8 cellular contexts compared by ENCODE assay signal in the genomic region with DNA sequence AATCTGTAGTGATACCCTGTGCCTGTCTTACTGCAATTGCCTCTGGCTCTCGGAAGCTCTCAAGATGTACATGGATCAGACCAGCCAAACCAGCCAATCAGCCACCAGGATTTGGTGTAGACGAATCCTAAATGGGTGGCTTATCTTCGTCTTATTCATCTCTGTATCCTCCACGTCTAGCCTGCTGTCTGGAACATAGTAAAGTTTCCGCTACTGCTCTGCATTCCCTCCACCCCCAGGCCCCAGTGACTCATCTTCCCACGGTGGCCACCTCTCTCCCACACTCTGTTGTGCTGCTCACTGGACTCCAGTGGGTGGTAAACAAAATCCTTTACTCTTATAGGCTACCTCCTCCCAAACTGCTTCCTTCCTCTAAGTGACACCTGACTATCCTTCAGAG. TPM values are rescaled to one million over a fixed set of nuclear protein-coding genes. Genes with fewer than 3 reads are reported as not detected.
DNase-seq lines count a peak whose midpoint lies in the region; ATAC-seq and TF ChIP-seq lines count a peak whose summit lies in the region.

No MANE protein-coding gene starts in this region.

- H3K9me3 ChIP-seq in mammary epithelial cell (replicated peaks; ENCODE audit: insufficient read depth, low read length): no peaks in the 10 kb centered on the region
- no peaks in the 10 kb centered on the region for H3K9me3 ChIP-seq in parathyroid adenoma (ENCODE audit: control insufficient read depth, low read length)

- H2AFZ ChIP-seq in mammary epithelial cell (ENCODE audit: low read depth, low read length) (no peak overlapping the region), parathyroid adenoma (no peak overlapping the region)

- ATAC-seq in WTC11 (no peak), HG02763 (IDR thresholded peaks at IDR 0.05; ENCODE audit: unreplicated experiment) (no peak)

- H3K79me2 ChIP-seq in mammary epithelial cell (ENCODE audit: insufficient read depth, low read length) (no peaks in the 10 kb centered on the region), parathyroid adenoma (no peaks in the 10 kb centered on the region)

- CTCF ChIA-PET in WTC11 (lab: Charles Lee) (interaction anchor here (1.7 kb wide), 1 partner anchor 74 kb away, joined by 16 read pairs; no protein-coding TSS in a partner anchor), mammary epithelial cell (lab: Charles Lee; ENCODE audit: low non-redundant PET) (no interaction called here)

- peaks cover 25% of the 10 kb centered on the region for H3K36me3 Mint-ChIP-seq in WTC11

- no TSS peak for BruUV-seq in mammary epithelial cell (replicated peaks; lab: Mats Ljungman, UMichigan)

- H3K27me3 ChIP-seq in mammary epithelial cell (ENCODE audit: insufficient read depth, low read length) (no peaks in the 10 kb centered on the region), parathyroid adenoma (ENCODE audit: control insufficient read depth, insufficient read depth, low read length) (no peaks in the 10 kb centered on the region)

- H3K4me3 ChIP-seq in mammary epithelial cell (replicated peaks in 1 of 3; ENCODE audit: insufficient read depth in 1 of 3, low read depth in 2 of 3, low read length in 3 of 3) (no peak overlapping the region), parathyroid adenoma (ENCODE audit: low read depth, low read length) (no peak overlapping the region)

- no peaks in the 10 kb centered on the region for H4K20me1 ChIP-seq in mammary epithelial cell (ENCODE audit: insufficient read depth, low read length)

- H3K27ac Mint-ChIP-seq in WTC11: peak overlapping the region; percentile 35; the same call in 1 of the 2 replicates

- intact Hi-C loops in mammary epithelial cell (cut with micrococcal nuclease): no loop called here

- TF ChIP-seq CTCF in WTC11 (IDR thresholded peaks at IDR 0.05) (no peak), mammary epithelial cell (conservative IDR thresholded peaks at IDR 0.05 in 1 of 2, IDR thresholded peaks at IDR 0.05 in 1 of 2; ENCODE audit: extremely low read depth in 1 of 2, insufficient read depth in 1 of 2, low read depth in 1 of 2, low read length in 2 of 2) (no peak), parathyroid adenoma (IDR thresholded peaks at IDR 0.05) (no peak)

- H3K36me3 ChIP-seq in mammary epithelial cell (ENCODE audit: insufficient read depth, low read length): no peaks in the 10 kb centered on the region
- no peaks in the 10 kb centered on the region for H3K36me3 ChIP-seq in parathyroid adenoma (ENCODE audit: control insufficient read depth, insufficient read depth, low read length)

- POLR2A ChIA-PET in WTC11 (lab: Charles Lee): no interaction called here

- peaks cover 10% of the 10 kb centered on the region for H3K4me1 ChIP-seq in mammary epithelial cell (ENCODE audit: insufficient read depth, low read length)
- peaks cover 21% of the 10 kb centered on the region for H3K4me1 ChIP-seq in parathyroid adenoma

- no peaks in the 10 kb centered on the region for H3K27me3 Mint-ChIP-seq in WTC11 (ENCODE audit: low read depth)

- H3K4me3 Mint-ChIP-seq in WTC11: no peak overlapping the region

- in situ Hi-C loops in mammary epithelial cell (cut with MboI; ENCODE audit: low sequenced_read_pairs in 2 of 2): no loop called here

- WGBS in mammary epithelial cell (ENCODE audit: low coverage, missing lambda C conversion rate): 25% methylated on average over 6 of the region's 6 CpGs

- peaks cover 19% of the 10 kb centered on the region for H3K4me1 Mint-ChIP-seq in WTC11

- no peaks in the 10 kb centered on the region for H3K9me3 Mint-ChIP-seq in WTC11

- H3K9ac ChIP-seq in mammary epithelial cell (ENCODE audit: insufficient read depth, low read length) (no peak overlapping the region), parathyroid adenoma (no peak overlapping the region)

- peak; percentile 78 for DNase-seq in EL
- DNase-seq in WTC11 (ENCODE audit: low spot score): no peak
- DNase-seq in mammary epithelial cell: peak; percentile 67
- no peak for DNase-seq in mesenteric fat pad (ENCODE audit: low spot score)
- no peak for DNase-seq in NOMO-1 treated with dmso at 0.1 percent for 144 hours (lab: John Stamatoyannopoulos, UW; ENCODE audit: unreplicated experiment)
- no peak for DNase-seq in T1000 (lab: John Stamatoyannopoulos, UW)

- dilution Hi-C loops in mammary epithelial cell (cut with HindIII; ENCODE audit: low sequenced_read_pairs): no loop called here

- H3K27ac ChIP-seq in mammary epithelial cell (ENCODE audit: insufficient read depth, low read depth, low read length) (no peak overlapping the region), parathyroid adenoma (peak overlapping the region; percentile 77)

- H3K4me2 ChIP-seq in mammary epithelial cell (ENCODE audit: insufficient read depth, low read depth, low read length) (peak overlapping the region; percentile 10), parathyroid adenoma (ENCODE audit: low read length) (no peak overlapping the region)

TF ChIP-seq in WTC11, 78 proteins besides CTCF, POLR2A, EP300 and RAD21 (continues in another document):
- TF ChIP-seq, protein P1, sequence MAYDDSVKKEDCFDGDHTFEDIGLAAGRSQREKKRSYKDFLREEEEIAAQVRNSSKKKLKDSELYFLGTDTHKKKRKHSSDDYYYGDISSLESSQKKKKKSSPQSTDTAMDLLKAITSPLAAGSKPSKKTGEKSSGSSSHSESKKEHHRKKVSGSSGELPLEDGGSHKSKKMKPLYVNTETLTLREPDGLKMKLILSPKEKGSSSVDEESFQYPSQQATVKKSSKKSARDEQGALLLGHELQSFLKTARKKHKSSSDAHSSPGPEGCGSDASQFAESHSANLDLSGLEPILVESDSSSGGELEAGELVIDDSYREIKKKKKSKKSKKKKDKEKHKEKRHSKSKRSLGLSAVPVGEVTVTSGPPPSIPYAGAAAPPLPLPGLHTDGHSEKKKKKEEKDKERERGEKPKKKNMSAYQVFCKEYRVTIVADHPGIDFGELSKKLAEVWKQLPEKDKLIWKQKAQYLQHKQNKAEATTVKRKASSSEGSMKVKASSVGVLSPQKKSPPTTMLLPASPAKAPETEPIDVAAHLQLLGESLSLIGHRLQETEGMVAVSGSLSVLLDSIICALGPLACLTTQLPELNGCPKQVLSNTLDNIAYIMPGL (CRISPR knock-in tag; IDR thresholded peaks at IDR 0.05): no peak
- TF ChIP-seq, protein P2, sequence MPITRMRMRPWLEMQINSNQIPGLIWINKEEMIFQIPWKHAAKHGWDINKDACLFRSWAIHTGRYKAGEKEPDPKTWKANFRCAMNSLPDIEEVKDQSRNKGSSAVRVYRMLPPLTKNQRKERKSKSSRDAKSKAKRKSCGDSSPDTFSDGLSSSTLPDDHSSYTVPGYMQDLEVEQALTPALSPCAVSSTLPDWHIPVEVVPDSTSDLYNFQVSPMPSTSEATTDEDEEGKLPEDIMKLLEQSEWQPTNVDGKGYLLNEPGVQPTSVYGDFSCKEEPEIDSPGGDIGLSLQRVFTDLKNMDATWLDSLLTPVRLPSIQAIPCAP (CRISPR knock-in tag; IDR thresholded peaks at IDR 0.05): no peak
- TF ChIP-seq, protein P3, sequence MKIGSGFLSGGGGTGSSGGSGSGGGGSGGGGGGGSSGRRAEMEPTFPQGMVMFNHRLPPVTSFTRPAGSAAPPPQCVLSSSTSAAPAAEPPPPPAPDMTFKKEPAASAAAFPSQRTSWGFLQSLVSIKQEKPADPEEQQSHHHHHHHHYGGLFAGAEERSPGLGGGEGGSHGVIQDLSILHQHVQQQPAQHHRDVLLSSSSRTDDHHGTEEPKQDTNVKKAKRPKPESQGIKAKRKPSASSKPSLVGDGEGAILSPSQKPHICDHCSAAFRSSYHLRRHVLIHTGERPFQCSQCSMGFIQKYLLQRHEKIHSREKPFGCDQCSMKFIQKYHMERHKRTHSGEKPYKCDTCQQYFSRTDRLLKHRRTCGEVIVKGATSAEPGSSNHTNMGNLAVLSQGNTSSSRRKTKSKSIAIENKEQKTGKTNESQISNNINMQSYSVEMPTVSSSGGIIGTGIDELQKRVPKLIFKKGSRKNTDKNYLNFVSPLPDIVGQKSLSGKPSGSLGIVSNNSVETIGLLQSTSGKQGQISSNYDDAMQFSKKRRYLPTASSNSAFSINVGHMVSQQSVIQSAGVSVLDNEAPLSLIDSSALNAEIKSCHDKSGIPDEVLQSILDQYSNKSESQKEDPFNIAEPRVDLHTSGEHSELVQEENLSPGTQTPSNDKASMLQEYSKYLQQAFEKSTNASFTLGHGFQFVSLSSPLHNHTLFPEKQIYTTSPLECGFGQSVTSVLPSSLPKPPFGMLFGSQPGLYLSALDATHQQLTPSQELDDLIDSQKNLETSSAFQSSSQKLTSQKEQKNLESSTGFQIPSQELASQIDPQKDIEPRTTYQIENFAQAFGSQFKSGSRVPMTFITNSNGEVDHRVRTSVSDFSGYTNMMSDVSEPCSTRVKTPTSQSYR (CRISPR knock-in tag; IDR thresholded peaks at IDR 0.05): no peak
- TF ChIP-seq RELA (CRISPR knock-in tag; IDR thresholded peaks at IDR 0.05; ENCODE audit: borderline replicate concordance): no peak
- TF ChIP-seq SP1 (CRISPR knock-in tag; conservative IDR thresholded peaks at IDR 0.05): no peak
- no peak for TF ChIP-seq FOXK1 (CRISPR knock-in tag; IDR thresholded peaks at IDR 0.05)
- TF ChIP-seq, protein P4, sequence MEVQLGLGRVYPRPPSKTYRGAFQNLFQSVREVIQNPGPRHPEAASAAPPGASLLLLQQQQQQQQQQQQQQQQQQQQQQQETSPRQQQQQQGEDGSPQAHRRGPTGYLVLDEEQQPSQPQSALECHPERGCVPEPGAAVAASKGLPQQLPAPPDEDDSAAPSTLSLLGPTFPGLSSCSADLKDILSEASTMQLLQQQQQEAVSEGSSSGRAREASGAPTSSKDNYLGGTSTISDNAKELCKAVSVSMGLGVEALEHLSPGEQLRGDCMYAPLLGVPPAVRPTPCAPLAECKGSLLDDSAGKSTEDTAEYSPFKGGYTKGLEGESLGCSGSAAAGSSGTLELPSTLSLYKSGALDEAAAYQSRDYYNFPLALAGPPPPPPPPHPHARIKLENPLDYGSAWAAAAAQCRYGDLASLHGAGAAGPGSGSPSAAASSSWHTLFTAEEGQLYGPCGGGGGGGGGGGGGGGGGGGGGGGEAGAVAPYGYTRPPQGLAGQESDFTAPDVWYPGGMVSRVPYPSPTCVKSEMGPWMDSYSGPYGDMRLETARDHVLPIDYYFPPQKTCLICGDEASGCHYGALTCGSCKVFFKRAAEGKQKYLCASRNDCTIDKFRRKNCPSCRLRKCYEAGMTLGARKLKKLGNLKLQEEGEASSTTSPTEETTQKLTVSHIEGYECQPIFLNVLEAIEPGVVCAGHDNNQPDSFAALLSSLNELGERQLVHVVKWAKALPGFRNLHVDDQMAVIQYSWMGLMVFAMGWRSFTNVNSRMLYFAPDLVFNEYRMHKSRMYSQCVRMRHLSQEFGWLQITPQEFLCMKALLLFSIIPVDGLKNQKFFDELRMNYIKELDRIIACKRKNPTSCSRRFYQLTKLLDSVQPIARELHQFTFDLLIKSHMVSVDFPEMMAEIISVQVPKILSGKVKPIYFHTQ (CRISPR knock-in tag; IDR thresholded peaks at IDR 0.05): no peak

RNA-seq across cellular contexts. Expression of a gene that starts 37.8 kb away (rescaled TPM):
- total RNA-seq in WTC11 (2021) (52.1 to 62.9 TPM (median 53.6 TPM) in 3 replicates), mammary epithelial cell (10 to 100 TPM in 1 of 2 donors, 1 to 10 TPM in 1; 8.5 to 11.4 TPM), mesenteric fat pad (16.1 TPM)
- 19.6 TPM for polyA plus RNA-seq in mammary epithelial cell
- polyA minus RNA-seq in mammary epithelial cell: 4.5 TPM

RNA-seq across cellular contexts. Expression of a gene that starts 48.9 kb away (rescaled TPM):
- total RNA-seq in WTC11 (2021): 13.0 to 15.0 TPM (median 13.6 TPM) in 3 replicates
- total RNA-seq in mammary epithelial cell: 10 to 100 TPM in 1 of 2 donors, 1 to 10 TPM in 1; 5.7 to 13.5 TPM
- polyA plus RNA-seq in mammary epithelial cell: 9.1 TPM
- 6.0 TPM for polyA minus RNA-seq in mammary epithelial cell
- 8.0 TPM for total RNA-seq in mesenteric fat pad

Comparison
In these comparisons a context has a peak if more than half of its experiments do, and no peak if none do; other contexts are left out.
1. DNase-seq: peak in EL (single experiment) and mammary epithelial cell (single experiment); none in WTC11 (single experiment), mesenteric fat pad (single experiment), NOMO-1 treated with dmso at 0.1 percent for 144 hours (single experiment) and T1000 (single experiment).